In genomic region chr2:85704800-85705679, GRCh38 we compare ENCODE assay signal across 1 cellular context.
TF ChIP-seq lines count a peak whose summit lies in the region.

No MANE protein-coding gene starts in this region.

TF ChIP-seq in H1, 55 proteins besides CTCF, POLR2A, EP300 and RAD21 (continued from another document):
- no peak for TF ChIP-seq MAX (IDR thresholded peaks at IDR 0.05)
- TF ChIP-seq EGR1 (IDR thresholded peaks at IDR 0.05; ENCODE audit: borderline replicate concordance, low read depth, low read length) = no peak
- no peak for TF ChIP-seq SP1 (IDR thresholded peaks at IDR 0.05; ENCODE audit: low read depth, low read length)
- no peak for TF ChIP-seq ASH2L (IDR thresholded peaks at IDR 0.05; ENCODE audit: low read length)
- TF ChIP-seq SRF (IDR thresholded peaks at IDR 0.05; ENCODE audit: low read depth, low read length) = 0 out of 2 replicates have a peak, but pooled peaks have one; percentile 27
TF ChIP-seq in H1: peak in this region for 1.
